11 cellular contexts compared by ENCODE assay signal in genomic region chr13:76440568-76440967, GRCh38.
DNase-seq lines count a peak whose midpoint lies in the region; ATAC-seq and TF ChIP-seq lines count a peak whose summit lies in the region.
"Had no signal": no experiment of that assay in that cellular context is flagged by ENCODE, and none has a peak within 500 bp of the region (broad histone marks: within the 10 kb centered on the region; RNA-seq: fewer than 3 reads in every experiment).

No MANE protein-coding gene starts in this region.

- no peaks in the 10 kb centered on the region for H3K9me3 ChIP-seq in lower lobe of right lung

- H3K36me3 ChIP-seq in lower lobe of right lung: no peaks in the 10 kb centered on the region

- TF ChIP-seq CTCF in lower lobe of right lung (IDR thresholded peaks at IDR 0.05): no peak

- H3K27ac ChIP-seq in lower lobe of right lung: no peak overlapping the region

- intact Hi-C loops in head of caudate nucleus (cut with DNase I): no loop called here
- intact Hi-C loops in lower lobe of right lung (cut with DNase I): no loop called here

- no peaks in the 10 kb centered on the region for H3K4me1 ChIP-seq in lower lobe of right lung

- H3K27me3 ChIP-seq in lower lobe of right lung (ENCODE audit: low read depth): no peaks in the 10 kb centered on the region

- DNase-seq in head of caudate nucleus: peak in 28 of 42 donors; percentile 2 to 68 (median 32)
- no peak for DNase-seq in activated CD4-positive, alpha-beta T cell treated with anti-CD3 and anti-CD28 coated beads, Interleukin-2, amount 50 U/mL, for 1 hour
- DNase-seq in HCEC 1CT: no peak
- DNase-seq in lower lobe of right lung: no peak
- no peak for DNase-seq in NCI-H1930 (lab: John Stamatoyannopoulos, UW)
- DNase-seq: activated CD4-positive, alpha-beta T cell treated with anti-CD3 and anti-CD28 coated beads for 1 hour; DMS79; stimulated activated CD4-positive, alpha-beta T cell treated with anti-CD3 and anti-CD28 coated beads, Interleukin-15, amount 100 ng/mL, for 24 hours had no signal

- H3K4me3 ChIP-seq in lower lobe of right lung: no peak overlapping the region

- ATAC-seq in GM18867 (IDR thresholded peaks at IDR 0.05; ENCODE audit: unreplicated experiment) (peak; percentile 98), HG02571 (IDR thresholded peaks at IDR 0.05; ENCODE audit: unreplicated experiment) (peak; percentile 71), HG03521 (IDR thresholded peaks at IDR 0.05; ENCODE audit: unreplicated experiment) (peak; percentile 82), lower lobe of right lung (no peak)

Comparison
In these comparisons a context has a peak if more than half of its experiments do, and no peak if none do; other contexts are left out.
1. ATAC-seq: peak in GM18867 (single experiment), HG02571 (single experiment) and HG03521 (single experiment); none in lower lobe of right lung (0 of 2).
2. DNase-seq: peak in head of caudate nucleus (28 of 42); none in activated CD4-positive, alpha-beta T cell treated with anti-CD3 and anti-CD28 coated beads, Interleukin-2, amount 50 U/mL, for 1 hour (single experiment), HCEC 1CT (single experiment), lower lobe of right lung (single experiment) and NCI-H1930 (0 of 2).